14 cellular contexts compared by ENCODE assay signal in genomic region chr9:106921989-106922388, GRCh38. TPM values are rescaled to one million over a fixed set of nuclear protein-coding genes. Genes with fewer than 3 reads are reported as not detected.
A peak's percentile ranks its signal among the peaks of the same experiment; 100 is the strongest.
DNase-seq lines count a peak whose midpoint lies in the region; ATAC-seq, FAIRE-seq and TF ChIP-seq lines count a peak whose summit lies in the region.
"Had no signal": no experiment of that assay in that cellular context is flagged by ENCODE, and none has a peak within 500 bp of the region (broad histone marks: within the 10 kb centered on the region; RNA-seq: fewer than 3 reads in every experiment).

No MANE protein-coding gene starts in this region.

- TF ChIP-seq CTCF in A549 (IDR thresholded peaks at IDR 0.05) = no peak
- TF ChIP-seq CTCF in KMS-11 (conservative IDR thresholded peaks at IDR 0.05; ENCODE audit: low read depth, low read length) = no peak
- TF ChIP-seq CTCF in endodermal cell (conservative IDR thresholded peaks at IDR 0.05) = no peak
- TF ChIP-seq CTCF in nephron (IDR thresholded peaks at IDR 0.05; ENCODE audit: unreplicated experiment in 3 of 3) = no peak

- no peak for ATAC-seq in A549

- no peak for TF ChIP-seq POLR2A in A549 (IDR thresholded peaks at IDR 0.05; ENCODE audit: low read length)

- no peaks in the 10 kb centered on the region for H4K20me1 ChIP-seq in KMS-11 (ENCODE audit: insufficient read depth)

- peak overlapping the region in 1 of 2 experiments; percentile 74; a peak in 2 of 6 replicates for H3K27ac ChIP-seq in A549
- peak overlapping the region; percentile 82 for H3K27ac ChIP-seq in KMS-11
- H3K27ac ChIP-seq in endodermal cell (ENCODE audit: low read depth, low read length) = peak overlapping the region; percentile 97

- DNase-seq in A549 (ENCODE audit: low read depth in 1 of 2, low spot score in 1 of 2) (no peak), endodermal cell (no peak), NCI-H2227 treated with DMSO at 0.1 percent for 48 hours (lab: John Stamatoyannopoulos, UW) (no peak), NCI-H146 treated with DMSO at 0.1 percent for 48 hours (lab: John Stamatoyannopoulos, UW; ENCODE audit: unreplicated experiment) (no peak), G401 (ENCODE audit: low spot score) (no peak)
- no peak for DNase-seq in stimulated activated CD4-positive, alpha-beta T cell treated with anti-CD3 and anti-CD28 coated beads, Interleukin-1b, Interleukin-23, amount 100 ng/mL, for 48 hours
- DNase-seq: activated naive CD4-positive, alpha-beta T cell treated with Interleukin-2 at 50 U/mL for 16 hours; MV-4-11; SW 1271 had no signal

- 84% methylated on average over 2 of the region's 2 CpGs for WGBS in A549 (ENCODE audit: missing lambda C conversion rate)
- 89 to 100% methylated on average over 1 of the region's 2 CpGs for WGBS in endodermal cell (ENCODE audit: insufficient coverage in 1 of 2, insufficient read length in 1 of 2), 2 experiments

- no peak for TF ChIP-seq RAD21 in A549 (conservative IDR thresholded peaks at IDR 0.05 in 1 of 2, IDR thresholded peaks at IDR 0.05 in 1 of 2)

- POLR2A ChIA-PET in A549 (lab: Yijun Ruan, JAX) = no interaction called here

- peak overlapping the region; percentile 96 for H3K27ac Mint-ChIP-seq in endodermal cell
- peak overlapping the region; percentile 99 to 100 (median 100) for H3K27ac Mint-ChIP-seq in nephron

- FAIRE-seq in A549 (lab: Jason Lieb, UNC) = no peak
- FAIRE-seq: endometrium had no signal

- H3K4me3 ChIP-seq in A549 (no peak overlapping the region), KMS-11 (IDR thresholded peaks at IDR 0.05; ENCODE audit: insufficient read depth, low read depth, low read length) (no peak overlapping the region), endodermal cell (ENCODE audit: low read length) (no peak overlapping the region)
- H3K4me3 ChIP-seq: prostate gland had no signal

- H3K4me3 Mint-ChIP-seq in endodermal cell (no peak overlapping the region), nephron (peak overlapping the region; percentile 46 to 65 (median 62))
- H3K4me3 Mint-ChIP-seq: activated CD4-positive, alpha-beta T cell treated with anti-CD3 and anti-CD28 coated beads, Interleukin-2, amount 10 ng/mL, durations not matched to agents 24 days and 14 days had no signal

- H3K27me3 Mint-ChIP-seq in endodermal cell (ENCODE audit: insufficient read depth) (no peaks in the 10 kb centered on the region), nephron (ENCODE audit: low read depth) (no peaks in the 10 kb centered on the region)
- H3K27me3 Mint-ChIP-seq: activated CD4-positive, alpha-beta T cell treated with anti-CD3 and anti-CD28 coated beads, Interleukin-2, amount 10 ng/mL, durations not matched to agents 24 days and 14 days had no signal

- TF ChIP-seq EP300 in A549 (IDR thresholded peaks at IDR 0.05) = no peak

- H3K36me3 ChIP-seq in KMS-11 (ENCODE audit: insufficient read depth) (peaks cover 5% of the 10 kb centered on the region; the same call in 1 of the 2 replicates), endodermal cell (ENCODE audit: control insufficient read depth, insufficient read depth, low read length) (peaks cover 57% of the 10 kb centered on the region)

- in situ Hi-C loops in G401 (cut with HindIII; ENCODE audit: low sequenced_read_pairs) = no loop called here

- H3K4me1 ChIP-seq in A549 = peaks cover 44% of the 10 kb centered on the region
- H3K4me1 ChIP-seq in KMS-11 (ENCODE audit: low read depth, poor library complexity, severe bottlenecking) = peaks cover 43% of the 10 kb centered on the region
- peaks cover 17% of the 10 kb centered on the region for H3K4me1 ChIP-seq in endodermal cell (ENCODE audit: control insufficient read depth, insufficient read depth, low read length)
- H3K4me1 ChIP-seq: prostate gland had no signal

- H3K9ac ChIP-seq in KMS-11 (no peak overlapping the region), endodermal cell (ENCODE audit: extremely low read depth, low read length, poor library complexity, severe bottlenecking) (no peak overlapping the region)

- H3K9me3 Mint-ChIP-seq in endodermal cell (no peaks in the 10 kb centered on the region), nephron (peaks cover 15% of the 10 kb centered on the region)

- H2AFZ ChIP-seq in KMS-11 (ENCODE audit: low read depth) = no peak overlapping the region

- H3K4me1 Mint-ChIP-seq in endodermal cell (peaks cover 21% of the 10 kb centered on the region), nephron (peaks cover 50% of the 10 kb centered on the region)
- H3K4me1 Mint-ChIP-seq: activated CD4-positive, alpha-beta T cell treated with anti-CD3 and anti-CD28 coated beads, Interleukin-2, amount 10 ng/mL, durations not matched to agents 24 days and 14 days had no signal

- no peaks in the 10 kb centered on the region for H3K9me3 ChIP-seq in A549
- no peaks in the 10 kb centered on the region for H3K9me3 ChIP-seq in endodermal cell (ENCODE audit: control insufficient read depth, low read length)
- H3K9me3 ChIP-seq: prostate gland had no signal

- CTCF ChIA-PET in A549 (lab: Yijun Ruan, JAX) = interaction anchor here (1.2 kb wide), 2 partner anchors 10 to 19 kb away, joined by 3 to 4 read pairs; no protein-coding TSS in a partner anchor

- H3K4me2 ChIP-seq in A549 (peak overlapping the region; percentile 64; the same call in 2 of the 3 replicates), KMS-11 (peak overlapping the region; percentile 54; the same call in 1 of the 2 replicates)

- H3K27me3 ChIP-seq in KMS-11 (ENCODE audit: insufficient read depth, low read depth) (no peaks in the 10 kb centered on the region), endodermal cell (ENCODE audit: control insufficient read depth, insufficient read depth, low read length, poor library complexity, severe bottlenecking) (no peaks in the 10 kb centered on the region)

- H3K79me2 ChIP-seq in KMS-11 (ENCODE audit: insufficient read depth, low read depth) = no peaks in the 10 kb centered on the region

- peaks cover 56% of the 10 kb centered on the region for H3K36me3 Mint-ChIP-seq in endodermal cell (ENCODE audit: low read depth)
- peaks cover 89% of the 10 kb centered on the region for H3K36me3 Mint-ChIP-seq in nephron (ENCODE audit: low read depth)

TF ChIP-seq in A549, 52 proteins besides CTCF, POLR2A, EP300 and RAD21 (continues in another document):
- no peak for TF ChIP-seq RNF2 (IDR thresholded peaks at IDR 0.05; ENCODE audit: borderline replicate concordance, low read depth)
- TF ChIP-seq POLR2AphosphoS2 (conservative IDR thresholded peaks at IDR 0.05; ENCODE audit: low read length) = no peak
- TF ChIP-seq FOXS1 (CRISPR knock-in tag; IDR thresholded peaks at IDR 0.05) = no peak
- TF ChIP-seq USF2 (IDR thresholded peaks at IDR 0.05) = no peak
- TF ChIP-seq REST (IDR thresholded peaks at IDR 0.05) = no peak
- no peak for TF ChIP-seq HMGXB4 (CRISPR knock-in tag; IDR thresholded peaks at IDR 0.05; ENCODE audit: borderline replicate concordance)
- TF ChIP-seq HOXA7 (CRISPR knock-in tag; IDR thresholded peaks at IDR 0.05) = no peak

RNA-seq across cellular contexts. Expression of gene ZNF462, which starts 59.0 kb away (rescaled TPM):
- polyA plus RNA-seq in A549 (2011; rRNA removed) = 3.9 and 5.4 TPM in 2 replicates
- 1.4 and 1.8 TPM in 2 replicates for polyA plus RNA-seq in A549 (2012; cell fraction: cytosol; rRNA removed)
- polyA plus RNA-seq in A549 (2012; cell fraction: nucleus; rRNA removed) = 2.7 and 4.2 TPM in 2 replicates
- polyA plus RNA-seq in A549 (2017; fragmentation: RNase III; extraction: RNeasy Plus Mini Kit Qiagen cat#74134 plus additional on column Dnase treatment) = 2.4 to 3.0 TPM (median 2.5 TPM) in 3 replicates
- 29.6 and 34.8 TPM in 2 replicates for polyA minus RNA-seq in A549 (2011; rRNA and poly(A)+ RNA removed)
- total RNA-seq in endodermal cell = 10 to 100 TPM; 68.2 to 88.4 TPM
- 37.8 TPM for polyA plus RNA-seq in endodermal cell (2013, experiment 1 of 2)
- polyA plus RNA-seq in endodermal cell (2013, experiment 2 of 2) = 41.0 TPM
- total RNA-seq in G401 (2014; rRNA removed; shearing (Covaris generic)) = 0.06 and 0.20 TPM in 2 replicates

Comparison
In these comparisons a context has a peak if more than half of its experiments do, and no peak if none do; other contexts are left out.
1. RNA of gene ZNF462, which starts 59.0 kb away (total RNA-seq): 68.2 to 88.4 TPM in endodermal cell; 0.06 to 0.20 TPM in G401; every median in the first group is over 10 times any median in the second.